Comparison of ENCODE assay signal across 23 cellular contexts in the genomic region with DNA sequence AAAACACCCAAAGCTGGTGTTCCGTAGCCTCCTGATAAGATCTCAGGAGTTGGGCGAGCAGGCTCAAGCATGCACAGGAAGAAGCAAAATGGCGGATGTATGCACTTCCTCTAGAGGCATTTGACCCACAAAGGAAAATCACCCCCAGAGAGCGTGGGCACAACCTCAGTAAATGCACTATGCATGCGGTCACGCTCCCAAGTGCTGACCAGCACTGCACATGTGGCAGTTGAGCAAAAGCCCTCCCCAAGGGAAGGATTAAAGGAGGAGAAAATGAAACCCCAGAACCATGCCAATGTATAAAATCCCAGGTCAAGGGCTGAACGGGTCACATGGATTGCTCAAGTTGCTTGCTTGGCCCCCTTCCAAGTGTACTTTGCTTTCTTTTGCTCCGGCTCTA.
"Had no signal": no experiment of that assay in that cellular context is flagged by ENCODE, and none has a peak within 500 bp of the region (broad histone marks: within the 10 kb centered on the region; RNA-seq: fewer than 3 reads in every experiment).

No MANE protein-coding gene starts in this region.

- H3K27ac ChIP-seq: HL-60, RWPE1 had no signal

- H3K9ac ChIP-seq: SK-N-SH had no signal

- H3K4me2 ChIP-seq: SK-N-SH had no signal

- DNase-seq: KBM-7; MG63; NCI-H1092; NCI-H1105 treated with DMSO at 0.1 percent for 48 hours; NCI-H1417 treated with DMSO at 0.1 percent for 48 hours; NCI-H146; NCI-H1694 treated with DMSO at 0.1 percent for 48 hours; NCI-H1930; NCI-H2081; NCI-H2171; NCI-H226; NCI-H446; NCI-H510A; NCI-H524 treated with DMSO at 0.1 percent for 48 hours; NCI-H69; NCI-H774; NK-92 treated with Interleukin-12 subunit alpha and Interleukin-12 subunit beta, amount 100 ng/mL, for 24 hours; PC-3; SHP77; SK-N-SH had no signal

- ATAC-seq: Panc1, PC-3 had no signal

- H3K27me3 ChIP-seq: MG63 had no signal

- H3K9me3 ChIP-seq: MG63, SK-N-SH had no signal
